In genomic region chr6:109304284-109305015, GRCh38 we compare ENCODE assay signal across 10 cellular contexts.
DNase-seq lines count a peak whose midpoint lies in the region; ATAC-seq and TF ChIP-seq lines count a peak whose summit lies in the region.
"Had no signal": no experiment of that assay in that cellular context is flagged by ENCODE, and none has a peak within 500 bp of the region (broad histone marks: within the 10 kb centered on the region; RNA-seq: fewer than 3 reads in every experiment).

No MANE protein-coding gene starts in this region.

- DNase-seq in T-helper 2 cell treated with Interferon-gamma antibody and Interleukin-4, amounts not matched to agents 5 μg/mL and 100 μg/mL, for 36 hours (ENCODE audit: low spot score) = peak; percentile 23
- DNase-seq in naive B cell (peak; percentile 11), HEK293T (ENCODE audit: extremely low spot score) (no peak), occipital lobe (lab: John Stamatoyannopoulos, UW) (no peak), Caco-2 (no peak)
- DNase-seq: cerebellar nuclear complex, transverse colon had no signal

- no peaks in the 10 kb centered on the region for H3K9me3 ChIP-seq in Caco-2
- H3K9me3 ChIP-seq: transverse colon had no signal

- H3K4me3 ChIP-seq in Caco-2 (ENCODE audit: low read depth, low read length) = no peak overlapping the region
- H3K4me3 ChIP-seq: transverse colon had no signal

- no peaks in the 10 kb centered on the region for H3K36me3 ChIP-seq in Caco-2 (ENCODE audit: control insufficient read depth, insufficient read depth, low read length)
- H3K36me3 ChIP-seq: transverse colon had no signal

- ATAC-seq in GM18498 (IDR thresholded peaks at IDR 0.05; ENCODE audit: unreplicated experiment) = peak; percentile 63
- peak; percentile 67 for ATAC-seq in HG02852 (IDR thresholded peaks at IDR 0.05; ENCODE audit: unreplicated experiment)
- peak; percentile 61 to 65 for ATAC-seq in naive B cell (ENCODE audit: low read depth in 2 of 2)
- no peak for ATAC-seq in GM19035 (IDR thresholded peaks at IDR 0.05; ENCODE audit: unreplicated experiment)

- H3K9me3 Mint-ChIP-seq in T-helper 2 cell treated with Interferon-gamma antibody and Interleukin-4, amounts not matched to agents 5 μg/mL and 100 μg/mL, for 36 hours = no peaks in the 10 kb centered on the region
- H3K9me3 Mint-ChIP-seq in naive B cell = no peaks in the 10 kb centered on the region
- H3K9me3 Mint-ChIP-seq in Caco-2 (ENCODE audit: unreplicated experiment) = no peaks in the 10 kb centered on the region

- intact Hi-C loops in Caco-2 (cut with micrococcal nuclease; ENCODE audit: unreplicated experiment) = loop anchor here (5.0 kb wide), 1 partner anchor 78 kb away; the partner anchor contains the start of gene CD164

- peak overlapping the region; percentile 24 for H3K27ac Mint-ChIP-seq in T-helper 2 cell treated with Interferon-gamma antibody and Interleukin-4, amounts not matched to agents 5 μg/mL and 100 μg/mL, for 36 hours
- peak overlapping the region in 3 of 6 donors; percentile 49 to 78 (median 70) for H3K27ac Mint-ChIP-seq in naive B cell
- no peak overlapping the region for H3K27ac Mint-ChIP-seq in Caco-2 (ENCODE audit: unreplicated experiment)

- TF ChIP-seq CTCF in Caco-2 (IDR thresholded peaks at IDR 0.05; ENCODE audit: insufficient read depth in 1 of 2, low read depth in 1 of 2, low read length in 1 of 2, severe bottlenecking in 1 of 2, unreplicated experiment in 1 of 2) = no peak

- no peaks in the 10 kb centered on the region for H3K27me3 ChIP-seq in Caco-2 (replicated peaks; ENCODE audit: control insufficient read depth, insufficient read depth, low read length)
- H3K27me3 ChIP-seq: transverse colon had no signal

- POLR2A ChIA-PET in HEK293T (lab: Yijun Ruan, JAX) = no interaction called here
- POLR2A ChIA-PET in Caco-2 (lab: Charles Lee) = no interaction called here

- CTCF ChIA-PET in HEK293T (lab: Yijun Ruan, JAX) (interaction anchor here (0.7 to 1.0 kb wide), 2 partner anchors 85 to 117 kb away, joined by 3 read pairs; no protein-coding TSS in a partner anchor), Caco-2 (lab: Charles Lee) (no interaction called here)

- no peaks in the 10 kb centered on the region for H3K36me3 Mint-ChIP-seq in T-helper 2 cell treated with Interferon-gamma antibody and Interleukin-4, amounts not matched to agents 5 μg/mL and 100 μg/mL, for 36 hours (ENCODE audit: low read depth)
- no peaks in the 10 kb centered on the region for H3K36me3 Mint-ChIP-seq in naive B cell
- H3K36me3 Mint-ChIP-seq in Caco-2 (ENCODE audit: insufficient read depth, unreplicated experiment) = no peaks in the 10 kb centered on the region

- peaks cover 17% of the 10 kb centered on the region for H3K4me1 ChIP-seq in Caco-2

- BruUV-seq in Caco-2 (replicated peaks; lab: Mats Ljungman, UMichigan) = no TSS peak

- H3K27me3 Mint-ChIP-seq in T-helper 2 cell treated with Interferon-gamma antibody and Interleukin-4, amounts not matched to agents 5 μg/mL and 100 μg/mL, for 36 hours (ENCODE audit: low read depth) = no peaks in the 10 kb centered on the region
- H3K27me3 Mint-ChIP-seq in naive B cell = no peaks in the 10 kb centered on the region
- H3K27me3 Mint-ChIP-seq in Caco-2 (ENCODE audit: insufficient read depth, unreplicated experiment) = no peaks in the 10 kb centered on the region

- peak overlapping the region; percentile 18 for H3K4me3 Mint-ChIP-seq in T-helper 2 cell treated with Interferon-gamma antibody and Interleukin-4, amounts not matched to agents 5 μg/mL and 100 μg/mL, for 36 hours
- H3K4me3 Mint-ChIP-seq in naive B cell = peak overlapping the region in 6 of 8 donors; percentile 11 to 71 (median 53)
- H3K4me3 Mint-ChIP-seq in Caco-2 (ENCODE audit: unreplicated experiment) = no peak overlapping the region

- peaks cover 17% of the 10 kb centered on the region for H3K4me1 Mint-ChIP-seq in T-helper 2 cell treated with Interferon-gamma antibody and Interleukin-4, amounts not matched to agents 5 μg/mL and 100 μg/mL, for 36 hours (ENCODE audit: low read depth)
- H3K4me1 Mint-ChIP-seq in naive B cell (peaks cover 26 to 41% (median 35%) of the 10 kb centered on the region in 3 donors), Caco-2 (ENCODE audit: low read depth, unreplicated experiment) (peaks cover 11% of the 10 kb centered on the region)

TF ChIP-seq in HEK293T, 16 proteins besides CTCF, POLR2A, EP300 and RAD21:
- TF ChIP-seq L3MBTL2 (conservative IDR thresholded peaks at IDR 0.05) = no peak
- no peak for TF ChIP-seq TARDBP (IDR thresholded peaks at IDR 0.05)
- TF ChIP-seq FOXK2 (IDR thresholded peaks at IDR 0.05) = no peak
- TF ChIP-seq ELF4 (IDR thresholded peaks at IDR 0.05) = no peak
- no peak for TF ChIP-seq CTBP1 (IDR thresholded peaks at IDR 0.05; ENCODE audit: borderline replicate concordance)
- TF ChIP-seq FOXA1 (IDR thresholded peaks at IDR 0.05) = no peak

Comparison
In these comparisons a context has a peak if more than half of its experiments do, and no peak if none do; other contexts are left out.
1. DNase-seq: peak in T-helper 2 cell treated with Interferon-gamma antibody and Interleukin-4, amounts not matched to agents 5 μg/mL and 100 μg/mL, for 36 hours (single experiment) and naive B cell (single experiment); none in HEK293T (single experiment), occipital lobe (single experiment) and Caco-2 (0 of 2).